ENCODE assay signal across 10 cellular contexts in genomic region chr1:226404063-226404903, GRCh38. TPM values are rescaled to one million over a fixed set of nuclear protein-coding genes. Genes with fewer than 3 reads are reported as not detected.
DNase-seq lines count a peak whose midpoint lies in the region; ATAC-seq and TF ChIP-seq lines count a peak whose summit lies in the region.
"Had no signal": no experiment of that assay in that cellular context is flagged by ENCODE, and none has a peak within 500 bp of the region (broad histone marks: within the 10 kb centered on the region; RNA-seq: fewer than 3 reads in every experiment).

No MANE protein-coding gene starts in this region.

- H3K4me1 Mint-ChIP-seq in activated naive CD4-positive, alpha-beta T cell treated with anti-CD3 and anti-CD28 coated beads for 36 hours (ENCODE audit: low read depth) = peaks cover 51% of the 10 kb centered on the region
- peaks cover 40% of the 10 kb centered on the region for H3K4me1 Mint-ChIP-seq in endodermal cell

- H3K9me3 Mint-ChIP-seq in activated naive CD4-positive, alpha-beta T cell treated with anti-CD3 and anti-CD28 coated beads for 36 hours = no peaks in the 10 kb centered on the region
- H3K9me3 Mint-ChIP-seq in endodermal cell = no peaks in the 10 kb centered on the region

- H3K36me3 Mint-ChIP-seq in activated naive CD4-positive, alpha-beta T cell treated with anti-CD3 and anti-CD28 coated beads for 36 hours (ENCODE audit: low read depth) = peaks cover 40% of the 10 kb centered on the region
- H3K36me3 Mint-ChIP-seq in endodermal cell (ENCODE audit: low read depth) = peaks cover 31% of the 10 kb centered on the region

- no peaks in the 10 kb centered on the region for H3K27me3 ChIP-seq in endodermal cell (ENCODE audit: control insufficient read depth, insufficient read depth, low read length, poor library complexity, severe bottlenecking)
- H3K27me3 ChIP-seq in sigmoid colon = no peaks in the 10 kb centered on the region

- ATAC-seq in HG03095 (IDR thresholded peaks at IDR 0.05; ENCODE audit: unreplicated experiment) (no peak), GM21529 (IDR thresholded peaks at IDR 0.05; ENCODE audit: unreplicated experiment) (no peak), omental fat pad (ENCODE audit: low FRiP score) (no peak)

- H3K4me3 ChIP-seq in endodermal cell (ENCODE audit: low read length) (peak overlapping the region; percentile 97), sigmoid colon (no peak overlapping the region)

- CTCF ChIA-PET in activated naive CD4-positive, alpha-beta T cell treated with anti-CD3 and anti-CD28 coated beads for 36 hours (lab: Charles Lee) = interaction anchor here (0.7 kb wide), 2 partner anchors 14 to 204 kb away, joined by 3 to 5 read pairs; no protein-coding TSS in a partner anchor

- TF ChIP-seq CTCF in endodermal cell (conservative IDR thresholded peaks at IDR 0.05) (no peak), sigmoid colon (IDR thresholded peaks at IDR 0.05) (no peak), omental fat pad (IDR thresholded peaks at IDR 0.05) (no peak)

- 73% methylated on average over 3 to 5 of the region's 5 CpGs for WGBS in endodermal cell (ENCODE audit: insufficient coverage in 1 of 2, insufficient read length in 1 of 2), 2 experiments
- WGBS in sigmoid colon, 2 donors = 69 to 78% methylated on average over 5 of the region's 5 CpGs

- H3K4me1 ChIP-seq in endodermal cell (ENCODE audit: control insufficient read depth, insufficient read depth, low read length) (peaks cover 4% of the 10 kb centered on the region), sigmoid colon (peaks cover 2 to 80% (median 75%) of the 10 kb centered on the region in 4 donors)

- peak overlapping the region; percentile 28 for H3K27ac Mint-ChIP-seq in activated naive CD4-positive, alpha-beta T cell treated with anti-CD3 and anti-CD28 coated beads for 36 hours
- H3K27ac Mint-ChIP-seq in endodermal cell = peak overlapping the region; percentile 27

- no peak for TF ChIP-seq EP300 in sigmoid colon (IDR thresholded peaks at IDR 0.05)

- intact Hi-C loops in activated naive CD4-positive, alpha-beta T cell treated with anti-CD3 and anti-CD28 coated beads for 36 hours (cut with micrococcal nuclease) = no loop called here
- intact Hi-C loops in sigmoid colon (cut with DNase I) = no loop called here

- no peak for TF ChIP-seq POLR2A in sigmoid colon (IDR thresholded peaks at IDR 0.05)

- H3K27me3 Mint-ChIP-seq in activated naive CD4-positive, alpha-beta T cell treated with anti-CD3 and anti-CD28 coated beads for 36 hours (ENCODE audit: low read depth) = no peaks in the 10 kb centered on the region
- no peaks in the 10 kb centered on the region for H3K27me3 Mint-ChIP-seq in endodermal cell (ENCODE audit: insufficient read depth)

- H3K36me3 ChIP-seq in endodermal cell (ENCODE audit: control insufficient read depth, insufficient read depth, low read length) = peaks cover 35% of the 10 kb centered on the region
- H3K36me3 ChIP-seq in sigmoid colon = peaks cover 0 to 18% (median 7%) of the 10 kb centered on the region in 4 donors

- no peak overlapping the region for H3K9ac ChIP-seq in endodermal cell (ENCODE audit: extremely low read depth, low read length, poor library complexity, severe bottlenecking)

- no peak for DNase-seq in activated naive CD4-positive, alpha-beta T cell treated with anti-CD3 and anti-CD28 coated beads for 36 hours
- DNase-seq in activated naive CD4-positive, alpha-beta T cell treated with Interleukin-2 at 50 U/mL for 16 hours = no peak
- DNase-seq in LHCN-M2 (ENCODE audit: low read depth) (peak; percentile 53), endodermal cell (no peak), sigmoid colon (no peak), omental fat pad (ENCODE audit: low spot score) (no peak)
- DNase-seq: cortex of kidney, NCI-H1092 treated with DMSO at 0.1 percent for 48 hours had no signal

- H3K9me3 ChIP-seq in endodermal cell (ENCODE audit: control insufficient read depth, low read length) (no peaks in the 10 kb centered on the region), sigmoid colon (no peaks in the 10 kb centered on the region)

- no peak overlapping the region for H3K4me3 Mint-ChIP-seq in activated naive CD4-positive, alpha-beta T cell treated with anti-CD3 and anti-CD28 coated beads for 36 hours
- H3K4me3 Mint-ChIP-seq in endodermal cell = peak overlapping the region; percentile 92

- H3K27ac ChIP-seq in endodermal cell (ENCODE audit: low read depth, low read length) = no peak overlapping the region
- peak overlapping the region; percentile 89 to 94 (median 93) for H3K27ac ChIP-seq in sigmoid colon

RNA-seq across cellular contexts. Expression of gene PARP1, which starts 3.6 kb away (rescaled TPM):
- 100 to 1,000 TPM; 265 to 273 TPM for total RNA-seq in activated naive CD4-positive, alpha-beta T cell treated with anti-CD3 and anti-CD28 coated beads for 36 hours
- total RNA-seq in LHCN-M2 (2014; rRNA removed) = 118 and 139 TPM in 2 replicates
- polyA plus RNA-seq in LHCN-M2 (2012) = 58.4 TPM
- total RNA-seq in endodermal cell = 100 to 1,000 TPM; 170 to 173 TPM
- polyA plus RNA-seq in endodermal cell (2013, experiment 1 of 2) = 196 TPM
- polyA plus RNA-seq in endodermal cell (2013, experiment 2 of 2) = 182 TPM
- 100 to 1,000 TPM; 107 to 168 (median 152) TPM for total RNA-seq in sigmoid colon
- polyA plus RNA-seq in sigmoid colon = 10 to 100 TPM; 16.4 to 58.8 (median 18.6) TPM
- 10 to 100 TPM; 62.3 to 76.9 (median 63.4) TPM for total RNA-seq in omental fat pad
